In genomic region chr13:62887046-62887445, GRCh38 we compare ENCODE assay signal across 19 cellular contexts.
"Had no signal": no experiment of that assay in that cellular context is flagged by ENCODE, and none has a peak within 500 bp of the region (broad histone marks: within the 10 kb centered on the region; RNA-seq: fewer than 3 reads in every experiment).

No MANE protein-coding gene starts in this region.

- DNase-seq: KBM-7, MV-4-11, NCI-H1048, NCI-H1105, NCI-H1417, NCI-H1436 treated with DMSO at 0.1 percent for 48 hours, NCI-H1694, NCI-H187 treated with DMSO at 0.1 percent for 48 hours, NCI-H2081, NCI-H2107, NCI-H2227 treated with DMSO at 0.1 percent for 48 hours, NCI-H446, NCI-H510A, NCI-H524 treated with DMSO at 0.1 percent for 48 hours, NCI-H69, NCI-H774, RPMI8226, SHP77 had no signal

- ATAC-seq: SK-N-SH treated with all-trans-retinoic acid at 6 μM for 48 hours had no signal
